Comparison of ENCODE assay signal across 29 cellular contexts in genomic region chr10:95661818-95662217, GRCh38. TPM values are rescaled to one million over a fixed set of nuclear protein-coding genes. Genes with fewer than 3 reads are reported as not detected.
DNase-seq lines count a peak whose midpoint lies in the region; ATAC-seq, FAIRE-seq and TF ChIP-seq lines count a peak whose summit lies in the region.
"Had no signal": no experiment of that assay in that cellular context is flagged by ENCODE, and none has a peak within 500 bp of the region (broad histone marks: within the 10 kb centered on the region; RNA-seq: fewer than 3 reads in every experiment).

No MANE protein-coding gene starts in this region.

- H3K9me3 ChIP-seq in CD4-positive, CD25-positive, alpha-beta regulatory T cell (ENCODE audit: control insufficient read depth in 2 of 2, low read length in 2 of 2) = no peaks in the 10 kb centered on the region
- H3K9me3 ChIP-seq in naive thymus-derived CD4-positive, alpha-beta T cell (ENCODE audit: control insufficient read depth in 2 of 3, low read length in 3 of 3) = no peaks in the 10 kb centered on the region
- H3K9me3 ChIP-seq in upper lobe of left lung = no peaks in the 10 kb centered on the region
- H3K9me3 ChIP-seq: BLaER1, neutrophil, suprapubic skin, vagina had no signal

- no peak overlapping the region for H3K4me3 ChIP-seq in CD4-positive, CD25-positive, alpha-beta regulatory T cell (ENCODE audit: low read depth, low read length)
- no peak overlapping the region for H3K4me3 ChIP-seq in naive thymus-derived CD4-positive, alpha-beta T cell (ENCODE audit: low read length)
- H3K4me3 ChIP-seq in brain microvascular endothelial cell (ENCODE audit: low read depth, low read length) = no peak overlapping the region
- no peak overlapping the region for H3K4me3 ChIP-seq in upper lobe of left lung
- H3K4me3 ChIP-seq: BLaER1, suprapubic skin, vagina had no signal

- H3K36me3 Mint-ChIP-seq in CD4-positive, CD25-positive, alpha-beta regulatory T cell = no peaks in the 10 kb centered on the region
- H3K36me3 Mint-ChIP-seq in endothelial cell (ENCODE audit: low read depth, unreplicated experiment) = no peaks in the 10 kb centered on the region
- H3K36me3 Mint-ChIP-seq in naive thymus-derived CD4-positive, alpha-beta T cell = peaks cover 0 to 4% (median 4%) of the 10 kb centered on the region in 5 donors

- H3K4me3 Mint-ChIP-seq in CD4-positive, CD25-positive, alpha-beta regulatory T cell = no peak overlapping the region
- no peak overlapping the region for H3K4me3 Mint-ChIP-seq in endothelial cell (ENCODE audit: unreplicated experiment)
- H3K4me3 Mint-ChIP-seq in naive thymus-derived CD4-positive, alpha-beta T cell = no peak overlapping the region
- H3K4me3 Mint-ChIP-seq: activated T-cell treated with anti-CD3 and anti-CD28 coated beads, Interleukin-2, amount 50 U/mL, for 24 hours; dendritic cell treated with granulocyte-macrophage colony-stimulating factor and Interleukin-4, amounts not matched to agents 40 ng/mL and 50 ng/mL, for 4 days had no signal

- CTCF ChIA-PET in naive thymus-derived CD4-positive, alpha-beta T cell (lab: Charles Lee) = no interaction called here

- 70 to 81% methylated on average over 1 of the region's 1 CpG for WGBS in upper lobe of left lung, 2 donors

- H3K27me3 Mint-ChIP-seq in CD4-positive, CD25-positive, alpha-beta regulatory T cell = no peaks in the 10 kb centered on the region
- peaks cover 2% of the 10 kb centered on the region for H3K27me3 Mint-ChIP-seq in endothelial cell (ENCODE audit: unreplicated experiment)
- H3K27me3 Mint-ChIP-seq in naive thymus-derived CD4-positive, alpha-beta T cell = peaks cover 0 to 3% (median 0%) of the 10 kb centered on the region in 5 donors
- H3K27me3 Mint-ChIP-seq: activated T-cell treated with anti-CD3 and anti-CD28 coated beads, Interleukin-2, amount 50 U/mL, for 24 hours; dendritic cell treated with granulocyte-macrophage colony-stimulating factor and Interleukin-4, amounts not matched to agents 40 ng/mL and 50 ng/mL, for 4 days had no signal

- in situ Hi-C loops in brain microvascular endothelial cell (cut with HindIII; ENCODE audit: low pct_ligation_motif_present, low sequenced_read_pairs) = no loop called here

- H3K9me3 Mint-ChIP-seq in CD4-positive, CD25-positive, alpha-beta regulatory T cell = no peaks in the 10 kb centered on the region
- no peaks in the 10 kb centered on the region for H3K9me3 Mint-ChIP-seq in endothelial cell (ENCODE audit: unreplicated experiment)
- H3K9me3 Mint-ChIP-seq in naive thymus-derived CD4-positive, alpha-beta T cell = peaks cover 0 to 4% (median 0%) of the 10 kb centered on the region in 11 donors

- peaks cover 4% of the 10 kb centered on the region for H3K4me1 ChIP-seq in CD4-positive, CD25-positive, alpha-beta regulatory T cell (ENCODE audit: control insufficient read depth, insufficient read depth, low read length, poor library complexity, severe bottlenecking)
- H3K4me1 ChIP-seq in naive thymus-derived CD4-positive, alpha-beta T cell (ENCODE audit: control insufficient read depth in 2 of 2, insufficient read depth in 2 of 2, low read length in 2 of 2) = peaks cover 0 to 4% of the 10 kb centered on the region in 2 donors
- peaks cover 0 to 6% (median 2%) of the 10 kb centered on the region in 4 donors for H3K4me1 ChIP-seq in upper lobe of left lung
- H3K4me1 ChIP-seq: vagina had no signal

- no peak overlapping the region for H3K27ac ChIP-seq in CD4-positive, CD25-positive, alpha-beta regulatory T cell (ENCODE audit: insufficient read depth, low read length, poor library complexity, severe bottlenecking)
- no peak overlapping the region for H3K27ac ChIP-seq in naive thymus-derived CD4-positive, alpha-beta T cell (ENCODE audit: low read depth, low read length)
- H3K27ac ChIP-seq in brain microvascular endothelial cell = no peak overlapping the region
- no peak overlapping the region for H3K27ac ChIP-seq in upper lobe of left lung
- H3K27ac ChIP-seq: BLaER1, KMS-11, neutrophil, suprapubic skin, vagina had no signal

- DNase-seq in CD4-positive, CD25-positive, alpha-beta regulatory T cell = no peak
- DNase-seq in HuH-7.5 (ENCODE audit: low spot score) (peak; percentile 42), endothelial cell (ENCODE audit: low spot score) (no peak), brain microvascular endothelial cell (no peak), upper lobe of left lung (no peak), SIG-M5 treated with dmso at 0.1 percent for 504 hours (lab: John Stamatoyannopoulos, UW; ENCODE audit: unreplicated experiment) (no peak), D721Med (ENCODE audit: insufficient read length, low spot score) (no peak)
- DNase-seq in naive thymus-derived CD4-positive, alpha-beta T cell = no peak
- DNase-seq: ACHN; activated CD4-positive, CD25-positive, alpha-beta regulatory T cell treated with anti-CD3 and anti-CD28 coated beads, Interleukin-2, amount 50 U/mL, for 72 hours; activated CD8-positive, alpha-beta memory T cell treated with anti-CD3 and anti-CD28 coated beads for 24 hours; activated naive CD4-positive, alpha-beta T cell treated with Interleukin-2 at 50 U/mL for 16 hours; activated T-cell treated with anti-CD3 and anti-CD28 coated beads, Interleukin-2, amount 50 U/mL, for 24 hours; amniotic stem cell; Calu3; NCI-H1436; NCI-H2107; NCI-H510A; SIG-M5; small intestine; T-helper 1 cell had no signal

- H3K27me3 ChIP-seq in CD4-positive, CD25-positive, alpha-beta regulatory T cell (ENCODE audit: control insufficient read depth, insufficient read depth, low read length) = no peaks in the 10 kb centered on the region
- H3K27me3 ChIP-seq in naive thymus-derived CD4-positive, alpha-beta T cell (ENCODE audit: control insufficient read depth in 2 of 2, insufficient read depth in 2 of 2, low read length in 2 of 2) = no peaks in the 10 kb centered on the region
- H3K27me3 ChIP-seq in brain microvascular endothelial cell (replicated peaks) (no peaks in the 10 kb centered on the region), upper lobe of left lung (no peaks in the 10 kb centered on the region)
- H3K27me3 ChIP-seq: BLaER1, suprapubic skin, vagina had no signal

- no peak for FAIRE-seq in D721Med (lab: Jason Lieb, UNC)
- FAIRE-seq: keratinocyte, small intestine, TTC549 had no signal

- intact Hi-C loops in naive thymus-derived CD4-positive, alpha-beta T cell (cut with micrococcal nuclease) = no loop called here

- no peak for TF ChIP-seq EP300 in upper lobe of left lung (IDR thresholded peaks at IDR 0.05)

- H3K4me1 Mint-ChIP-seq in CD4-positive, CD25-positive, alpha-beta regulatory T cell = peaks cover 2 to 6% (median 4%) of the 10 kb centered on the region in 4 donors
- H3K4me1 Mint-ChIP-seq in endothelial cell (ENCODE audit: unreplicated experiment) = peaks cover 4% of the 10 kb centered on the region
- peaks cover 0 to 12% (median 3%) of the 10 kb centered on the region in 7 donors for H3K4me1 Mint-ChIP-seq in naive thymus-derived CD4-positive, alpha-beta T cell

- POLR2A ChIA-PET in naive thymus-derived CD4-positive, alpha-beta T cell (lab: Charles Lee) = no interaction called here

- H3K36me3 ChIP-seq in CD4-positive, CD25-positive, alpha-beta regulatory T cell (ENCODE audit: control insufficient read depth, insufficient read depth, low read length) = peaks cover 14% of the 10 kb centered on the region
- H3K36me3 ChIP-seq in naive thymus-derived CD4-positive, alpha-beta T cell (ENCODE audit: control insufficient read depth in 2 of 3, insufficient read depth in 3 of 3, low read length in 3 of 3) = peaks cover 0 to 6% (median 0%) of the 10 kb centered on the region in 3 experiments
- H3K36me3 ChIP-seq in brain microvascular endothelial cell (replicated peaks) = peaks cover 2% of the 10 kb centered on the region
- peaks cover 0 to 13% (median 2%) of the 10 kb centered on the region in 4 donors for H3K36me3 ChIP-seq in upper lobe of left lung
- H3K36me3 ChIP-seq: neutrophil had no signal

- H3K27ac Mint-ChIP-seq in CD4-positive, CD25-positive, alpha-beta regulatory T cell = peak overlapping the region in 2 of 3 donors; percentile 11 to 18
- peak overlapping the region; percentile 14 for H3K27ac Mint-ChIP-seq in endothelial cell (ENCODE audit: unreplicated experiment)
- peak overlapping the region in 6 of 9 donors; percentile 1 to 71 (median 46) for H3K27ac Mint-ChIP-seq in naive thymus-derived CD4-positive, alpha-beta T cell
- H3K27ac Mint-ChIP-seq: activated T-cell treated with anti-CD3 and anti-CD28 coated beads, Interleukin-2, amount 50 U/mL, for 24 hours; dendritic cell treated with granulocyte-macrophage colony-stimulating factor and Interleukin-4, amounts not matched to agents 40 ng/mL and 50 ng/mL, for 4 days had no signal

- TF ChIP-seq CTCF in endothelial cell (IDR thresholded peaks at IDR 0.05; ENCODE audit: unreplicated experiment) (no peak), brain microvascular endothelial cell (IDR thresholded peaks at IDR 0.05; ENCODE audit: low read depth, low read length, missing control alignments) (no peak), upper lobe of left lung (IDR thresholded peaks at IDR 0.05) (no peak), D721Med (IDR thresholded peaks at IDR 0.05; ENCODE audit: insufficient read depth, missing control alignments) (no peak)

- no peak for TF ChIP-seq POLR2A in upper lobe of left lung (IDR thresholded peaks at IDR 0.05)

- no peak for ATAC-seq in CD4-positive, CD25-positive, alpha-beta regulatory T cell (ENCODE audit: low read depth in 2 of 2)
- ATAC-seq in naive thymus-derived CD4-positive, alpha-beta T cell = no peak
- no peak for ATAC-seq in upper lobe of left lung (ENCODE audit: low FRiP score in 2 of 2)

RNA-seq across cellular contexts. Expression of gene ALDH18A1, which starts 5.3 kb away (rescaled TPM):
- 27.1 TPM for total RNA-seq in CD4-positive, CD25-positive, alpha-beta regulatory T cell
- polyA plus RNA-seq in CD4-positive, CD25-positive, alpha-beta regulatory T cell = 10 to 100 TPM; 40.5 to 55.4 (median 44.1) TPM
- 52.0 TPM for total RNA-seq in endothelial cell (ENCODE audit: unreplicated experiment)
- 10 to 100 TPM; 15.0 to 73.8 (median 26.0) TPM for total RNA-seq in naive thymus-derived CD4-positive, alpha-beta T cell
- polyA plus RNA-seq in naive thymus-derived CD4-positive, alpha-beta T cell = 10 to 100 TPM; 51.9 to 62.4 TPM
- 10 to 100 TPM in 5 of 6 donors, 1 to 10 TPM in 1; 7.0 to 32.6 (median 22.7) TPM for total RNA-seq in upper lobe of left lung

RNA-seq across cellular contexts. Expression of gene TCTN3, which starts 31.9 kb away (rescaled TPM):
- total RNA-seq in CD4-positive, CD25-positive, alpha-beta regulatory T cell = 25.0 TPM
- polyA plus RNA-seq in CD4-positive, CD25-positive, alpha-beta regulatory T cell = 10 to 100 TPM; 41.7 to 59.0 (median 46.0) TPM
- total RNA-seq in endothelial cell (ENCODE audit: unreplicated experiment) (54.3 TPM), upper lobe of left lung (10 to 100 TPM; 12.6 to 27.6 (median 25.5) TPM)
- 10 to 100 TPM; 16.2 to 38.3 (median 22.2) TPM for total RNA-seq in naive thymus-derived CD4-positive, alpha-beta T cell
- 10 to 100 TPM; 55.0 to 60.7 TPM for polyA plus RNA-seq in naive thymus-derived CD4-positive, alpha-beta T cell
